Comparison of ENCODE assay signal across 8 cellular contexts in genomic region chr1:62271932-62272728, GRCh38. TPM values are rescaled to one million over a fixed set of nuclear protein-coding genes. Genes with fewer than 3 reads are reported as not detected.
A peak's percentile ranks its signal among the peaks of the same experiment; 100 is the strongest.
DNase-seq lines count a peak whose midpoint lies in the region; ATAC-seq and TF ChIP-seq lines count a peak whose summit lies in the region.

No MANE protein-coding gene starts in this region.

- TF ChIP-seq CTCF in foreskin keratinocyte (conservative IDR thresholded peaks at IDR 0.05) (no peak), esophagus squamous epithelium (IDR thresholded peaks at IDR 0.05) (no peak), left lung (IDR thresholded peaks at IDR 0.05) (no peak), colonic mucosa (IDR thresholded peaks at IDR 0.05) (no peak)

- no peaks in the 10 kb centered on the region for H3K9me3 ChIP-seq in CD8-positive, alpha-beta memory T cell (ENCODE audit: low read length)
- H3K9me3 ChIP-seq in esophagus squamous epithelium (no peaks in the 10 kb centered on the region), left lung (no peaks in the 10 kb centered on the region), colonic mucosa (no peaks in the 10 kb centered on the region)

- WGBS in esophagus squamous epithelium, 2 donors = 69 to 73% methylated on average over 8 to 10 of the region's 13 CpGs

- no peak overlapping the region for H3K4me3 ChIP-seq in CD8-positive, alpha-beta memory T cell (ENCODE audit: low read length)
- H3K4me3 ChIP-seq in esophagus squamous epithelium = no peak overlapping the region
- no peak overlapping the region for H3K4me3 ChIP-seq in left lung
- H3K4me3 ChIP-seq in colonic mucosa = no peak overlapping the region

- H3K4me3 Mint-ChIP-seq in CD8-positive, alpha-beta memory T cell = peak overlapping the region in 6 of 7 donors; percentile 33 to 67 (median 45)

- peaks cover 18 to 25% (median 22%) of the 10 kb centered on the region in 3 donors for H3K4me1 Mint-ChIP-seq in CD8-positive, alpha-beta memory T cell

- no peaks in the 10 kb centered on the region for H3K27me3 ChIP-seq in CD8-positive, alpha-beta memory T cell (ENCODE audit: insufficient read depth, low read length, poor library complexity, severe bottlenecking)
- peaks cover 7% of the 10 kb centered on the region for H3K27me3 ChIP-seq in foreskin keratinocyte
- no peaks in the 10 kb centered on the region for H3K27me3 ChIP-seq in esophagus squamous epithelium
- no peaks in the 10 kb centered on the region for H3K27me3 ChIP-seq in left lung
- H3K27me3 ChIP-seq in colonic mucosa = no peaks in the 10 kb centered on the region

- H3K27ac ChIP-seq in CD8-positive, alpha-beta memory T cell (ENCODE audit: low read depth, low read length) = no peak overlapping the region
- H3K27ac ChIP-seq in foreskin keratinocyte (no peak overlapping the region), esophagus squamous epithelium (no peak overlapping the region), left lung (no peak overlapping the region), colonic mucosa (no peak overlapping the region)

- no peak for TF ChIP-seq POLR2A in esophagus squamous epithelium (IDR thresholded peaks at IDR 0.05)

- H3K4me1 ChIP-seq in CD8-positive, alpha-beta memory T cell (ENCODE audit: insufficient read depth, low read length) = peaks cover 26% of the 10 kb centered on the region
- H3K4me1 ChIP-seq in foreskin keratinocyte (no peaks in the 10 kb centered on the region), esophagus squamous epithelium (no peaks in the 10 kb centered on the region), left lung (peaks cover 0 to 10% of the 10 kb centered on the region in 2 donors), colonic mucosa (no peaks in the 10 kb centered on the region)

- H3K27ac Mint-ChIP-seq in CD8-positive, alpha-beta memory T cell = peak overlapping the region in 7 of 8 donors; percentile 47 to 89 (median 84)

- H3K27me3 Mint-ChIP-seq in CD8-positive, alpha-beta memory T cell = no peaks in the 10 kb centered on the region

- POLR2A ChIA-PET in CD8-positive, alpha-beta memory T cell (lab: Charles Lee) = no interaction called here

- H3K36me3 Mint-ChIP-seq in CD8-positive, alpha-beta memory T cell = peaks cover 0 to 3% (median 0%) of the 10 kb centered on the region in 3 donors

- CTCF ChIA-PET in CD8-positive, alpha-beta memory T cell (lab: Charles Lee) = no interaction called here

- no peak overlapping the region for H3K9ac ChIP-seq in colonic mucosa (ENCODE audit: low read depth in 2 of 2, low read length in 2 of 2)

- H3K36me3 ChIP-seq in CD8-positive, alpha-beta memory T cell (ENCODE audit: insufficient read depth, low read length) = no peaks in the 10 kb centered on the region
- H3K36me3 ChIP-seq in esophagus squamous epithelium (no peaks in the 10 kb centered on the region), left lung (no peaks in the 10 kb centered on the region), colonic mucosa (no peaks in the 10 kb centered on the region)

- intact Hi-C loops in esophagus squamous epithelium (cut with DNase I) (no loop called here), left lung (cut with DNase I) (no loop called here), colonic mucosa (cut with DNase I) (no loop called here)

- peaks cover 0 to 4% (median 3%) of the 10 kb centered on the region in 5 donors for H3K9me3 Mint-ChIP-seq in CD8-positive, alpha-beta memory T cell

- peak; percentile 93 for ATAC-seq in GM19452 (IDR thresholded peaks at IDR 0.05; ENCODE audit: unreplicated experiment)
- ATAC-seq in HG03378 (IDR thresholded peaks at IDR 0.05; ENCODE audit: unreplicated experiment) = peak; percentile 90
- ATAC-seq in foreskin keratinocyte = peak; percentile 16
- no peak for ATAC-seq in left lung

- DNase-seq in CD8-positive, alpha-beta memory T cell = peak in 4 of 5 donors; percentile 2 to 61 (median 47)
- peak; percentile 3 to 15 for DNase-seq in activated CD4-positive, alpha-beta T cell treated with anti-CD3 and anti-CD28 coated beads for 24 hours (ENCODE audit: low read depth in 2 of 2)
- no peak for DNase-seq in foreskin keratinocyte
- no peak for DNase-seq in esophagus squamous epithelium (lab: John Stamatoyannopoulos, UW)
- DNase-seq in left lung = no peak
- DNase-seq in colonic mucosa = no peak

RNA-seq across cellular contexts. Expression of gene KANK4, which starts 47.1 kb away (rescaled TPM):
- total RNA-seq in CD8-positive, alpha-beta memory T cell = not detected
- polyA plus RNA-seq in CD8-positive, alpha-beta memory T cell = not detected
- total RNA-seq in foreskin keratinocyte (under 0.01 and 0.20 TPM in 2 replicates), esophagus squamous epithelium (under 1 TPM in 1 of 4 donors, not detected in 3; 0.19 TPM), left lung (1 to 10 TPM; 2.0 to 2.6 TPM), colonic mucosa (1 to 10 TPM in 1 of 2 donors, under 1 TPM in 1; 0.96 to 1.7 TPM)
- polyA plus RNA-seq in foreskin keratinocyte = 0.03 TPM in 1 of 2 replicates, not detected in the other

Comparison
In these comparisons a context has a peak if more than half of its experiments do, and no peak if none do; other contexts are left out.
1. DNase-seq: peak in CD8-positive, alpha-beta memory T cell (4 of 5) and activated CD4-positive, alpha-beta T cell treated with anti-CD3 and anti-CD28 coated beads for 24 hours (2 of 2); none in foreskin keratinocyte (0 of 2), esophagus squamous epithelium (single experiment), left lung (0 of 2) and colonic mucosa (single experiment).